In genomic region chr17:27538156-27538955, GRCh38 we compare ENCODE assay signal across 25 cellular contexts.
DNase-seq lines count a peak whose midpoint lies in the region; ATAC-seq, FAIRE-seq and TF ChIP-seq lines count a peak whose summit lies in the region.
"Had no signal": no experiment of that assay in that cellular context is flagged by ENCODE, and none has a peak within 500 bp of the region (broad histone marks: within the 10 kb centered on the region; RNA-seq: fewer than 3 reads in every experiment).

No MANE protein-coding gene starts in this region.

- 74% methylated on average over 10 of the region's 11 CpGs for WGBS in K562 (ENCODE audit: insufficient coverage, low coverage, missing lambda C conversion rate)

- H3K27me3 ChIP-seq in K562 (ENCODE audit: control insufficient read depth in 2 of 2, insufficient read depth in 2 of 2, low read length in 2 of 2) = no peaks in the 10 kb centered on the region
- H3K27me3 ChIP-seq: ascending aorta, SJSA1 had no signal

- peaks cover 61% of the 10 kb centered on the region for H4K20me1 ChIP-seq in K562 (replicated peaks; ENCODE audit: control insufficient read depth, insufficient read depth, low read length)

- no peak for TF ChIP-seq POLR2A in K562 (conservative IDR thresholded peaks at IDR 0.05)

- DNase-seq in EH (ENCODE audit: low read depth) (peak; percentile 15), K562 (ENCODE audit: extremely low read depth in 1 of 4, low spot score in 3 of 4) (no peak), medulla oblongata (ENCODE audit: extremely low spot score) (peak; percentile 82), COLO829 (ENCODE audit: low spot score) (no peak)
- no peak for DNase-seq in activated T-cell treated with anti-CD3 and anti-CD28 coated beads, Interleukin-2, amount 50 U/mL, for 24 hours
- DNase-seq in activated effector memory CD4-positive, alpha-beta T cell treated with Interleukin-2 at 50 U/mL for 16 hours = no peak
- DNase-seq: ACHN; effector memory CD8-positive, alpha-beta T cell; H7; KBM-7; NCI-H2171; NCI-H524; nephron progenitor cell; T-helper 1 cell had no signal

- no peak overlapping the region for H3K4me3 Mint-ChIP-seq in activated T-cell treated with anti-CD3 and anti-CD28 coated beads, Interleukin-2, amount 50 U/mL, for 24 hours
- H3K4me3 Mint-ChIP-seq: activated naive CD4-positive, alpha-beta T cell treated with anti-CD3 and anti-CD28 coated beads, Interleukin-2, amount 50 U/mL, for 24 hours; effector memory CD8-positive, alpha-beta T cell; mesothelial cell of epicardium; nephron progenitor cell; stimulated activated effector memory CD8-positive, alpha-beta T cell treated with anti-CD3 and anti-CD28 coated beads, Interleukin-12 subunit alpha, Interleukin-12 subunit beta, amount 100 ng/mL, for 72 hours had no signal

- intact Hi-C loops in K562 (cut with micrococcal nuclease) = no loop called here

- no peak overlapping the region for H3K27ac ChIP-seq in K562 (ENCODE audit: extremely low read depth, low read depth, low read length)
- peak overlapping the region; percentile 48 for H3K27ac ChIP-seq in temporal lobe (ENCODE audit: low read depth, low read length)
- H3K27ac ChIP-seq: C4-2B, SJSA1, thoracic aorta had no signal

- TF ChIP-seq RAD21 in K562 (CRISPR knock-in tag; conservative IDR thresholded peaks at IDR 0.05 in 1 of 2, IDR thresholded peaks at IDR 0.05 in 1 of 2) = no peak

- H3K27ac Mint-ChIP-seq in activated T-cell treated with anti-CD3 and anti-CD28 coated beads, Interleukin-2, amount 50 U/mL, for 24 hours = no peak overlapping the region
- H3K27ac Mint-ChIP-seq: activated naive CD4-positive, alpha-beta T cell treated with anti-CD3 and anti-CD28 coated beads, Interleukin-2, amount 50 U/mL, for 24 hours; mesothelial cell of epicardium; nephron progenitor cell; stimulated activated effector memory CD8-positive, alpha-beta T cell treated with anti-CD3 and anti-CD28 coated beads, Interleukin-12 subunit alpha, Interleukin-12 subunit beta, amount 100 ng/mL, for 72 hours had no signal

- no peaks in the 10 kb centered on the region for H3K9me1 ChIP-seq in K562 (ENCODE audit: control insufficient read depth, insufficient read depth, low read length)

- peaks cover 20 to 31% of the 10 kb centered on the region in 2 experiments for H3K4me1 ChIP-seq in K562 (replicated peaks in 1 of 2; ENCODE audit: control insufficient read depth in 2 of 2, insufficient read depth in 2 of 2, low read length in 2 of 2)

- H3K4me2 ChIP-seq in K562 (ENCODE audit: insufficient read depth, low read length) = no peak overlapping the region

- peaks cover 78% of the 10 kb centered on the region for H3K79me2 ChIP-seq in K562 (ENCODE audit: control insufficient read depth, insufficient read depth, low read length)

- CTCF ChIA-PET in K562 (lab: Yijun Ruan, JAX; ENCODE audit: low intra/inter-chr PET ratio) = no interaction called here

- no peak overlapping the region for H3K4me3 ChIP-seq in K562
- H3K4me3 ChIP-seq: ascending aorta, SJSA1, thoracic aorta had no signal

- in situ Hi-C loops in K562 (cut with MboI) = no loop called here

- TF ChIP-seq CTCF in K562 (IDR thresholded peaks at IDR 0.05 in 2 of 3, conservative IDR thresholded peaks at IDR 0.05 in 1 of 3; ENCODE audit: insufficient read depth in 2 of 3, low read depth in 1 of 3, low read length in 3 of 3) = no peak

- H3K9ac ChIP-seq in K562 (ENCODE audit: insufficient read depth in 1 of 2, low read depth in 2 of 2, low read length in 2 of 2) = no peak overlapping the region

- no peaks in the 10 kb centered on the region for H3K27me3 Mint-ChIP-seq in activated T-cell treated with anti-CD3 and anti-CD28 coated beads, Interleukin-2, amount 50 U/mL, for 24 hours
- H3K27me3 Mint-ChIP-seq: activated naive CD4-positive, alpha-beta T cell treated with anti-CD3 and anti-CD28 coated beads, Interleukin-2, amount 50 U/mL, for 24 hours; effector memory CD8-positive, alpha-beta T cell had no signal

- no peaks in the 10 kb centered on the region for H3K9me3 ChIP-seq in K562 (replicated peaks; ENCODE audit: control insufficient read depth, insufficient read depth, low read depth, low read length)
- H3K9me3 ChIP-seq: ascending aorta, SJSA1, thoracic aorta had no signal

- no peak for TF ChIP-seq EP300 in K562 (IDR thresholded peaks at IDR 0.05; ENCODE audit: low read length)

- H3K4me1 Mint-ChIP-seq in activated T-cell treated with anti-CD3 and anti-CD28 coated beads, Interleukin-2, amount 50 U/mL, for 24 hours (ENCODE audit: low read depth) = peaks cover 79% of the 10 kb centered on the region

- POLR2A ChIA-PET in K562 (lab: Yijun Ruan, JAX) = interaction anchor here (1.0 kb wide), 1 partner anchor 9 kb away, joined by 3 read pairs; no protein-coding TSS in a partner anchor

- H3K36me3 ChIP-seq in K562 (ENCODE audit: control insufficient read depth, insufficient read depth, low read length) = peaks cover 2% of the 10 kb centered on the region; the same call in 1 of the 3 replicates
- H3K36me3 ChIP-seq: ascending aorta, SJSA1, thoracic aorta had no signal

- ATAC-seq in K562 (no peak), GM18858 (IDR thresholded peaks at IDR 0.05; ENCODE audit: unreplicated experiment) (no peak)
- ATAC-seq: effector memory CD8-positive, alpha-beta T cell; left lobe of liver; stimulated activated effector memory CD8-positive, alpha-beta T cell treated with anti-CD3 and anti-CD28 coated beads, Interleukin-12 subunit alpha, Interleukin-12 subunit beta, amount 100 ng/mL, for 72 hours had no signal

- no peaks in the 10 kb centered on the region for H3K9me3 Mint-ChIP-seq in activated T-cell treated with anti-CD3 and anti-CD28 coated beads, Interleukin-2, amount 50 U/mL, for 24 hours
- H3K9me3 Mint-ChIP-seq: activated naive CD4-positive, alpha-beta T cell treated with anti-CD3 and anti-CD28 coated beads, Interleukin-2, amount 50 U/mL, for 24 hours; effector memory CD8-positive, alpha-beta T cell; mesothelial cell of epicardium; nephron progenitor cell; stimulated activated effector memory CD8-positive, alpha-beta T cell treated with anti-CD3 and anti-CD28 coated beads, Interleukin-12 subunit alpha, Interleukin-12 subunit beta, amount 100 ng/mL, for 72 hours had no signal

- H2AFZ ChIP-seq in K562 (ENCODE audit: low read depth, low read length) = no peak overlapping the region

- peak; percentile 52 for FAIRE-seq in K562 (lab: Jason Lieb, UNC)
- FAIRE-seq: RCC 7860 had no signal

- BruUV-seq in K562 (replicated peaks; lab: Mats Ljungman, UMichigan) = no TSS peak

- peaks cover 8% of the 10 kb centered on the region for H3K36me3 Mint-ChIP-seq in activated T-cell treated with anti-CD3 and anti-CD28 coated beads, Interleukin-2, amount 50 U/mL, for 24 hours (ENCODE audit: low read depth)
- H3K36me3 Mint-ChIP-seq: activated naive CD4-positive, alpha-beta T cell treated with anti-CD3 and anti-CD28 coated beads, Interleukin-2, amount 50 U/mL, for 24 hours; mesothelial cell of epicardium had no signal

TF ChIP-seq in K562, 482 proteins besides CTCF, POLR2A, EP300 and RAD21:
- TF ChIP-seq ZBTB33 (CRISPR knock-in tag; IDR thresholded peaks at IDR 0.05) (peak; percentile 71), BHLHE40 (IDR thresholded peaks at IDR 0.05; ENCODE audit: low read length) (no peak)
TF ChIP-seq in K562: peak in this region for 1.

Comparison
In these comparisons a context has a peak if more than half of its experiments do, and no peak if none do; other contexts are left out.
1. DNase-seq: peak in EH (single experiment) and medulla oblongata (single experiment); none in K562 (0 of 4), COLO829 (single experiment), activated T-cell treated with anti-CD3 and anti-CD28 coated beads, Interleukin-2, amount 50 U/mL, for 24 hours (single experiment) and activated effector memory CD4-positive, alpha-beta T cell treated with Interleukin-2 at 50 U/mL for 16 hours (single experiment).